19 cellular contexts compared by ENCODE assay signal in genomic region chr11:70530010-70530409, GRCh38.
A peak's percentile ranks its signal among the peaks of the same experiment; 100 is the strongest.
DNase-seq lines count a peak whose midpoint lies in the region; ATAC-seq, FAIRE-seq and TF ChIP-seq lines count a peak whose summit lies in the region.
"Had no signal": no experiment of that assay in that cellular context is flagged by ENCODE, and none has a peak within 500 bp of the region (broad histone marks: within the 10 kb centered on the region; RNA-seq: fewer than 3 reads in every experiment).

No MANE protein-coding gene starts in this region.

- H3K36me3 ChIP-seq in K562 (ENCODE audit: control insufficient read depth, insufficient read depth, low read length) (no peaks in the 10 kb centered on the region), neural progenitor cell (no peaks in the 10 kb centered on the region), spleen (no peaks in the 10 kb centered on the region)
- H3K36me3 ChIP-seq: BLaER1 had no signal

- peaks cover 0 to 33% of the 10 kb centered on the region in 2 experiments; a peak in 2 of 5 replicates for H3K27me3 ChIP-seq in K562 (ENCODE audit: control insufficient read depth in 2 of 2, insufficient read depth in 2 of 2, low read length in 2 of 2)
- no peaks in the 10 kb centered on the region for H3K27me3 ChIP-seq in neural progenitor cell
- peaks cover 0 to 4% (median 0%) of the 10 kb centered on the region in 7 donors for H3K27me3 ChIP-seq in spleen (replicated peaks in 1 of 7)
- H3K27me3 ChIP-seq: BLaER1 had no signal

- BruUV-seq in K562 (replicated peaks; lab: Mats Ljungman, UMichigan): no TSS peak

- TF ChIP-seq POLR2A in K562 (conservative IDR thresholded peaks at IDR 0.05) (no peak), spleen (IDR thresholded peaks at IDR 0.05) (no peak)

- H3K9me3 ChIP-seq in K562 (replicated peaks; ENCODE audit: control insufficient read depth, insufficient read depth, low read depth, low read length): no peaks in the 10 kb centered on the region
- no peaks in the 10 kb centered on the region for H3K9me3 ChIP-seq in neural progenitor cell (ENCODE audit: low read depth)
- peaks cover 0 to 26% (median 7%) of the 10 kb centered on the region in 8 donors for H3K9me3 ChIP-seq in spleen

- no peaks in the 10 kb centered on the region for H3F3A ChIP-seq in neural progenitor cell (ENCODE audit: low read depth)

- no peak overlapping the region for H2AFZ ChIP-seq in K562 (ENCODE audit: low read depth, low read length)
- no peak overlapping the region for H2AFZ ChIP-seq in neural progenitor cell (replicated peaks)
- H2AFZ ChIP-seq: GM23338 had no signal

- H3K9ac ChIP-seq in K562 (ENCODE audit: insufficient read depth in 1 of 2, low read depth in 2 of 2, low read length in 2 of 2): no peak overlapping the region
- H3K9ac ChIP-seq in neural progenitor cell: no peak overlapping the region
- H3K9ac ChIP-seq: BLaER1 had no signal

- no peak for FAIRE-seq in K562 (lab: Jason Lieb, UNC)
- no peak for FAIRE-seq in RCC 7860 (lab: Jason Lieb, UNC)
- FAIRE-seq: GM12892, HepG2 had no signal

- peaks cover 13% of the 10 kb centered on the region for H3K27me3 Mint-ChIP-seq in neural progenitor cell (ENCODE audit: insufficient read depth, low read depth)

- DNase-seq in Right ventricle myocardium superior (peak; percentile 10), left cardiac atrium (no peak), K562 (ENCODE audit: extremely low read depth in 1 of 4, low spot score in 3 of 4) (no peak), neural progenitor cell (ENCODE audit: low spot score) (no peak), spleen (peak; percentile 6), NCI-H446 treated with DMSO at 0.1 percent for 48 hours (lab: John Stamatoyannopoulos, UW) (no peak), RCC 7860 (ENCODE audit: low spot score) (no peak)
- DNase-seq: 8988T; CD4-positive, alpha-beta memory T cell; DMS153; DMS79; GDM1; H7 had no signal

- H3K4me2 ChIP-seq in K562 (ENCODE audit: insufficient read depth, low read length) (no peak overlapping the region), neural progenitor cell (no peak overlapping the region)
- H3K4me2 ChIP-seq: BLaER1, GM23338 had no signal

- H3K36me3 Mint-ChIP-seq in neural progenitor cell: no peaks in the 10 kb centered on the region
- H3K36me3 Mint-ChIP-seq: CD14-positive monocyte; CD4-positive, alpha-beta memory T cell had no signal

- H3K4me1 ChIP-seq in K562 (replicated peaks in 1 of 2; ENCODE audit: control insufficient read depth in 2 of 2, insufficient read depth in 2 of 2, low read length in 2 of 2) (peaks cover 0 to 8% of the 10 kb centered on the region in 2 experiments; a peak in 1 of 5 replicates), neural progenitor cell (peaks cover 13% of the 10 kb centered on the region), spleen (no peaks in the 10 kb centered on the region)
- H3K4me1 ChIP-seq: BLaER1 had no signal

- peaks cover 43% of the 10 kb centered on the region for H3K4me1 Mint-ChIP-seq in neural progenitor cell
- H3K4me1 Mint-ChIP-seq: CD14-positive monocyte; CD4-positive, alpha-beta memory T cell had no signal

- POLR2A ChIA-PET in K562 (lab: Yijun Ruan, JAX): no interaction called here

- no peaks in the 10 kb centered on the region for H3K9me3 Mint-ChIP-seq in neural progenitor cell

- no peak for ATAC-seq in Right ventricle myocardium superior (ENCODE audit: poor library complexity)
- ATAC-seq in left cardiac atrium: no peak
- ATAC-seq in K562: no peak
- ATAC-seq: GM23338, HCT116, HepG2 had no signal

- in situ Hi-C loops in K562 (cut with MboI): no loop called here

- peak overlapping the region; percentile 27 for H3K27ac Mint-ChIP-seq in neural progenitor cell
- H3K27ac Mint-ChIP-seq: CD14-positive monocyte; CD4-positive, alpha-beta memory T cell had no signal

- intact Hi-C loops in Right ventricle myocardium superior (cut with DNase I) (no loop called here), left cardiac atrium (cut with DNase I) (no loop called here), K562 (cut with micrococcal nuclease) (no loop called here), spleen (cut with DNase I; ENCODE audit: low total_unique reads) (no loop called here)

- CTCF ChIA-PET in K562 (lab: Yijun Ruan, JAX; ENCODE audit: low intra/inter-chr PET ratio): no interaction called here

- no peak for TF ChIP-seq CTCF in K562 (IDR thresholded peaks at IDR 0.05 in 2 of 3, conservative IDR thresholded peaks at IDR 0.05 in 1 of 3; ENCODE audit: insufficient read depth in 2 of 3, low read depth in 1 of 3, low read length in 3 of 3)
- no peak for TF ChIP-seq CTCF in neural progenitor cell (IDR thresholded peaks at IDR 0.05)
- TF ChIP-seq CTCF in spleen (IDR thresholded peaks at IDR 0.05 in 8 of 11, conservative IDR thresholded peaks at IDR 0.05 in 3 of 11): no peak

- no peak overlapping the region for H3K4me3 ChIP-seq in K562
- H3K4me3 ChIP-seq in neural progenitor cell: no peak overlapping the region
- no peak overlapping the region for H3K4me3 ChIP-seq in spleen
- H3K4me3 ChIP-seq: BLaER1, GM23338 had no signal

- no peaks in the 10 kb centered on the region for H3K79me2 ChIP-seq in K562 (ENCODE audit: control insufficient read depth, insufficient read depth, low read length)
- no peaks in the 10 kb centered on the region for H3K79me2 ChIP-seq in neural progenitor cell (ENCODE audit: low read depth)

- TF ChIP-seq RAD21 in K562 (CRISPR knock-in tag; conservative IDR thresholded peaks at IDR 0.05 in 1 of 2, IDR thresholded peaks at IDR 0.05 in 1 of 2): no peak

- TF ChIP-seq EP300 in K562 (IDR thresholded peaks at IDR 0.05; ENCODE audit: low read length): no peak

- WGBS in K562 (ENCODE audit: insufficient coverage, low coverage, missing lambda C conversion rate): 4% methylated on average over 9 of the region's 10 CpGs
- WGBS in spleen, 5 donors: 87 to 98% (median 88%) methylated on average over 10 of the region's 10 CpGs

- H4K20me1 ChIP-seq in K562 (replicated peaks; ENCODE audit: control insufficient read depth, insufficient read depth, low read length) (no peaks in the 10 kb centered on the region; the same call in 1 of the 2 replicates), neural progenitor cell (ENCODE audit: low read depth) (no peaks in the 10 kb centered on the region)
- H4K20me1 ChIP-seq: BLaER1 had no signal

- H3K27ac ChIP-seq in K562 (ENCODE audit: extremely low read depth, low read depth, low read length): no peak overlapping the region
- H3K27ac ChIP-seq in neural progenitor cell: no peak overlapping the region
- H3K27ac ChIP-seq in spleen: no peak overlapping the region
- H3K27ac ChIP-seq: BLaER1 had no signal

- H3K4me3 Mint-ChIP-seq in neural progenitor cell: no peak overlapping the region
- H3K4me3 Mint-ChIP-seq: CD14-positive monocyte; CD4-positive, alpha-beta memory T cell; GM23338 had no signal

- no peaks in the 10 kb centered on the region for H3K9me1 ChIP-seq in K562 (ENCODE audit: control insufficient read depth, insufficient read depth, low read length)

TF ChIP-seq in K562, 482 proteins besides CTCF, POLR2A, EP300 and RAD21 (continues in another document):
- TF ChIP-seq ZNF140 (CRISPR knock-in tag; IDR thresholded peaks at IDR 0.05): no peak
- TF ChIP-seq KDM1A (IDR thresholded peaks at IDR 0.05): no peak
- no peak for TF ChIP-seq TGIF2 (CRISPR knock-in tag; IDR thresholded peaks at IDR 0.05)
- peak; percentile 83 for TF ChIP-seq ZNF146 (CRISPR knock-in tag; IDR thresholded peaks at IDR 0.05; ENCODE audit: unreplicated experiment)
- TF ChIP-seq TARDBP (IDR thresholded peaks at IDR 0.05): no peak
- no peak for TF ChIP-seq ZKSCAN1 (IDR thresholded peaks at IDR 0.05; ENCODE audit: low read depth, low read length)
- TF ChIP-seq GTF2A2 (tag; IDR thresholded peaks at IDR 0.05): no peak
- TF ChIP-seq LARP7 (IDR thresholded peaks at IDR 0.05): no peak
- no peak for TF ChIP-seq ZNF263 (CRISPR knock-in tag; IDR thresholded peaks at IDR 0.05; ENCODE audit: borderline replicate concordance)
- TF ChIP-seq BCOR (IDR thresholded peaks at IDR 0.05): 0 out of 2 replicates have a peak, but pooled peaks have one; percentile 17
- TF ChIP-seq ZSCAN32 (CRISPR knock-in tag; IDR thresholded peaks at IDR 0.05): no peak
- no peak for TF ChIP-seq JUNB (CRISPR knock-in tag; conservative IDR thresholded peaks at IDR 0.05)
- no peak for TF ChIP-seq EGR1 (conservative IDR thresholded peaks at IDR 0.05)
- TF ChIP-seq ZNF23 (CRISPR knock-in tag; IDR thresholded peaks at IDR 0.05): no peak
- TF ChIP-seq ZBED1 (IDR thresholded peaks at IDR 0.05): no peak
- peak; percentile 56 for TF ChIP-seq RBM25 (IDR thresholded peaks at IDR 0.05; ENCODE audit: low read depth, low read length, severe bottlenecking)
- no peak for TF ChIP-seq XRCC4 (IDR thresholded peaks at IDR 0.05; ENCODE audit: extremely low read depth, insufficient read depth, insufficient read length)
- TF ChIP-seq GATA2 (CRISPR knock-in tag; IDR thresholded peaks at IDR 0.05): no peak
- TF ChIP-seq, protein P1, sequence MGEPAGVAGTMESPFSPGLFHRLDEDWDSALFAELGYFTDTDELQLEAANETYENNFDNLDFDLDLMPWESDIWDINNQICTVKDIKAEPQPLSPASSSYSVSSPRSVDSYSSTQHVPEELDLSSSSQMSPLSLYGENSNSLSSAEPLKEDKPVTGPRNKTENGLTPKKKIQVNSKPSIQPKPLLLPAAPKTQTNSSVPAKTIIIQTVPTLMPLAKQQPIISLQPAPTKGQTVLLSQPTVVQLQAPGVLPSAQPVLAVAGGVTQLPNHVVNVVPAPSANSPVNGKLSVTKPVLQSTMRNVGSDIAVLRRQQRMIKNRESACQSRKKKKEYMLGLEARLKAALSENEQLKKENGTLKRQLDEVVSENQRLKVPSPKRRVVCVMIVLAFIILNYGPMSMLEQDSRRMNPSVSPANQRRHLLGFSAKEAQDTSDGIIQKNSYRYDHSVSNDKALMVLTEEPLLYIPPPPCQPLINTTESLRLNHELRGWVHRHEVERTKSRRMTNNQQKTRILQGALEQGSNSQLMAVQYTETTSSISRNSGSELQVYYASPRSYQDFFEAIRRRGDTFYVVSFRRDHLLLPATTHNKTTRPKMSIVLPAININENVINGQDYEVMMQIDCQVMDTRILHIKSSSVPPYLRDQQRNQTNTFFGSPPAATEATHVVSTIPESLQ (CRISPR knock-in tag; IDR thresholded peaks at IDR 0.05): no peak

Comparison
In these comparisons a context has a peak if more than half of its experiments do, and no peak if none do; other contexts are left out.
1. DNase-seq: peak in Right ventricle myocardium superior (single experiment) and spleen (single experiment); none in left cardiac atrium (single experiment), K562 (0 of 4), neural progenitor cell (single experiment), NCI-H446 treated with DMSO at 0.1 percent for 48 hours (single experiment) and RCC 7860 (single experiment).